Comparison of ENCODE assay signal across 10 cellular contexts in the genomic region with DNA sequence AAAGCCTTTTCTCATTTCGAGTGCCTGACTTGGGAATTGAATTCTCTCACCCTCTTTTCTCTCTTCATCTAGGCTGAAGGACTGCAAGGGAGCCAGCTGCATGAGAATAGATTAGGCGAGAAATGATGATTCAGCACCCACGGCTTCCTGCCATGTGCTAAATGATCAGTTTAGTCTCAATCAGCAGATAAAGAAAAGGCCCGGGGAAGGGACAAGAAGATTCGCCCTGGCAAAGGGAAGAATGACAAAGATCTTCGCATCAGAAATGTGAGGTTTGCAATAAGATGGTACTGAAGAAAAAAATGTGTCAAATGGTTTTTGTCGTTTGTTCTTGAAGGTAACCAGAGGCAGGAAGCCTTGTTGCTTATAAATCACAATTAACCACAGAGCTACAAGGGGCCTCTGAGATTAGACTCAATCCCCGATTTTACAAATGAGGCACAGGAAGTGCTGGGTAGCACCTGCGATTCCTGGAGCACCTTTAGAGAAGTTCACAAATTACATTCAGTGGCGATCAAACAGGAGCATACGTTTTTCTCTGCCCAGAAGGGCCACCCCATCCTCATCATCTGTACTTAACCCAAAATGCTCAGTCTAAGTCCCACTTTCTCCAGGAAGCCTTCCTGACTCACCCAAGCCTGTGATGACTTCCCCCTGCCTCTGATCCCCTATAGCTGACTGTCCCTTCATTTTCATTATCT.
DNase-seq lines count a peak whose midpoint lies in the region; ATAC-seq lines count a peak whose summit lies in the region.
"Had no signal": no experiment of that assay in that cellular context is flagged by ENCODE, and none has a peak within 500 bp of the region (broad histone marks: within the 10 kb centered on the region; RNA-seq: fewer than 3 reads in every experiment).

No MANE protein-coding gene starts in this region.

- H3K27ac Mint-ChIP-seq in activated CD4-positive, alpha-beta memory T cell treated with anti-CD3 and anti-CD28 coated beads for 36 hours = peak overlapping the region; percentile 35
- H3K27ac Mint-ChIP-seq in stimulated activated naive B cell treated with anti-CD40 and anti-IgM and Interleukin-4, amounts not matched to agents 10 μg/mL and 1 μg/mL and 100 μg/mL, for 72 hours = no peak overlapping the region

- no peaks in the 10 kb centered on the region for H3K9me3 Mint-ChIP-seq in activated CD4-positive, alpha-beta memory T cell treated with anti-CD3 and anti-CD28 coated beads for 36 hours
- no peaks in the 10 kb centered on the region for H3K9me3 Mint-ChIP-seq in stimulated activated naive B cell treated with anti-CD40 and anti-IgM and Interleukin-4, amounts not matched to agents 10 μg/mL and 1 μg/mL and 100 μg/mL, for 72 hours

- ATAC-seq in stimulated activated naive B cell treated with anti-CD40 and anti-IgM and Interleukin-4, amounts not matched to agents 10 μg/mL and 1 μg/mL and 100 μg/mL, for 72 hours (replicated peaks) = no peak

- intact Hi-C loops in activated CD4-positive, alpha-beta memory T cell treated with anti-CD3 and anti-CD28 coated beads for 36 hours (cut with micrococcal nuclease) = loop anchor here (1.0 to 2.0 kb wide), 2 partner anchors 28 to 73 kb away; no protein-coding TSS in a partner anchor
- intact Hi-C loops in posterior cingulate gyrus (cut with DNase I) = no loop called here

- H3K4me3 Mint-ChIP-seq in activated CD4-positive, alpha-beta memory T cell treated with anti-CD3 and anti-CD28 coated beads for 36 hours = no peak overlapping the region
- no peak overlapping the region for H3K4me3 Mint-ChIP-seq in stimulated activated naive B cell treated with anti-CD40 and anti-IgM and Interleukin-4, amounts not matched to agents 10 μg/mL and 1 μg/mL and 100 μg/mL, for 72 hours

- POLR2A ChIA-PET in activated CD4-positive, alpha-beta memory T cell treated with anti-CD3 and anti-CD28 coated beads for 36 hours (lab: Charles Lee) = no interaction called here

- peaks cover 22% of the 10 kb centered on the region for H3K4me1 Mint-ChIP-seq in activated CD4-positive, alpha-beta memory T cell treated with anti-CD3 and anti-CD28 coated beads for 36 hours (ENCODE audit: low read depth)
- peaks cover 10 to 13% of the 10 kb centered on the region in 2 donors for H3K4me1 Mint-ChIP-seq in stimulated activated naive B cell treated with anti-CD40 and anti-IgM and Interleukin-4, amounts not matched to agents 10 μg/mL and 1 μg/mL and 100 μg/mL, for 72 hours

- peak; percentile 5 to 19 for DNase-seq in activated CD4-positive, alpha-beta T cell treated with anti-CD3 and anti-CD28 coated beads for 24 hours (ENCODE audit: low read depth in 2 of 2)
- no peak for DNase-seq in activated CD4-positive, alpha-beta T cell treated with anti-CD3 and anti-CD28 coated beads, Interleukin-2, amount 50 U/mL, for 1 hour
- DNase-seq in activated CD4-positive, alpha-beta memory T cell treated with anti-CD3 and anti-CD28 coated beads for 36 hours = peak; percentile 61
- DNase-seq in iPS DF 19.7 (ENCODE audit: low read depth, low spot score) (peak; percentile 50), posterior cingulate gyrus (no peak), COLO668 (lab: John Stamatoyannopoulos, UW; ENCODE audit: unreplicated experiment) (no peak), ureter (ENCODE audit: low spot score) (no peak)
- DNase-seq in stimulated activated naive B cell treated with anti-CD40 and anti-IgM and Interleukin-4, amounts not matched to agents 10 μg/mL and 1 μg/mL and 100 μg/mL, for 72 hours = peak; percentile 3
- DNase-seq: cerebellar nuclear complex, sigmoid colon had no signal

- H3K27me3 Mint-ChIP-seq in activated CD4-positive, alpha-beta memory T cell treated with anti-CD3 and anti-CD28 coated beads for 36 hours = peaks cover 2% of the 10 kb centered on the region
- H3K27me3 Mint-ChIP-seq in stimulated activated naive B cell treated with anti-CD40 and anti-IgM and Interleukin-4, amounts not matched to agents 10 μg/mL and 1 μg/mL and 100 μg/mL, for 72 hours = peaks cover 38 to 39% of the 10 kb centered on the region in 2 donors

- H3K36me3 Mint-ChIP-seq in activated CD4-positive, alpha-beta memory T cell treated with anti-CD3 and anti-CD28 coated beads for 36 hours = no peaks in the 10 kb centered on the region
- peaks cover 0 to 3% of the 10 kb centered on the region in 2 donors for H3K36me3 Mint-ChIP-seq in stimulated activated naive B cell treated with anti-CD40 and anti-IgM and Interleukin-4, amounts not matched to agents 10 μg/mL and 1 μg/mL and 100 μg/mL, for 72 hours

- CTCF ChIA-PET in activated CD4-positive, alpha-beta memory T cell treated with anti-CD3 and anti-CD28 coated beads for 36 hours (lab: Charles Lee) = interaction anchor here (1.2 kb wide), 1 partner anchor 81 kb away, joined by 3 read pairs; no protein-coding TSS in a partner anchor

Comparison
In these comparisons a context has a peak if more than half of its experiments do, and no peak if none do; other contexts are left out.
1. DNase-seq: peak in activated CD4-positive, alpha-beta T cell treated with anti-CD3 and anti-CD28 coated beads for 24 hours (2 of 2), activated CD4-positive, alpha-beta memory T cell treated with anti-CD3 and anti-CD28 coated beads for 36 hours (single experiment), iPS DF 19.7 (single experiment) and stimulated activated naive B cell treated with anti-CD40 and anti-IgM and Interleukin-4, amounts not matched to agents 10 μg/mL and 1 μg/mL and 100 μg/mL, for 72 hours (single experiment); none in activated CD4-positive, alpha-beta T cell treated with anti-CD3 and anti-CD28 coated beads, Interleukin-2, amount 50 U/mL, for 1 hour (single experiment), posterior cingulate gyrus (0 of 10), COLO668 (single experiment) and ureter (single experiment).